ENCODE assay signal across 10 cellular contexts in genomic region chr4:186029731-186030421, GRCh38. TPM values are rescaled to one million over a fixed set of nuclear protein-coding genes. Genes with fewer than 3 reads are reported as not detected.
DNase-seq lines count a peak whose midpoint lies in the region; ATAC-seq, FAIRE-seq and TF ChIP-seq lines count a peak whose summit lies in the region.
"Had no signal": no experiment of that assay in that cellular context is flagged by ENCODE, and none has a peak within 500 bp of the region (broad histone marks: within the 10 kb centered on the region; RNA-seq: fewer than 3 reads in every experiment).

No MANE protein-coding gene starts in this region.

- peak; percentile 10 for DNase-seq in NCI-H146 (lab: John Stamatoyannopoulos, UW)
- DNase-seq in NCI-H146 treated with DMSO at 0.1 percent for 48 hours (lab: John Stamatoyannopoulos, UW; ENCODE audit: unreplicated experiment), result no peak
- DNase-seq in H1 (ENCODE audit: low read depth in 1 of 2, low spot score in 2 of 2), result no peak
- DNase-seq in mesendoderm, result peak; percentile 34
- DNase-seq in ureter (ENCODE audit: low spot score), result peak; percentile 80
- DNase-seq in cerebellar nuclear complex (lab: John Stamatoyannopoulos, UW), result no peak
- no peak for DNase-seq in T1000 (lab: John Stamatoyannopoulos, UW)

- H3K27me3 ChIP-seq in H1 (replicated peaks in 1 of 4; ENCODE audit: control insufficient read depth in 3 of 4, extremely low read depth in 1 of 4, insufficient read depth in 3 of 4, low read length in 3 of 4), result peaks cover 0 to 2% (median 0%) of the 10 kb centered on the region in 4 experiments; a peak in 1 of 7 replicates
- no peaks in the 10 kb centered on the region for H3K27me3 ChIP-seq in mesendoderm (ENCODE audit: insufficient read depth, low read length, poor library complexity)

- TF ChIP-seq RAD21 in H1 (IDR thresholded peaks at IDR 0.05 in 1 of 2, conservative IDR thresholded peaks at IDR 0.05 in 1 of 2; ENCODE audit: low read depth in 2 of 2, low read length in 2 of 2), result no peak

- no peak overlapping the region for H3K23ac ChIP-seq in H1 (ENCODE audit: insufficient read length)
- H3K23ac ChIP-seq in mesendoderm (ENCODE audit: low read length), result no peak overlapping the region

- peak overlapping the region; percentile 96; the same call in 1 of the 2 replicates for H2BK20ac ChIP-seq in H1 (ENCODE audit: low read length)

- peak overlapping the region; percentile 47 for H3K27ac ChIP-seq in H1 (ENCODE audit: low read depth, low read length)
- H3K27ac ChIP-seq in mesendoderm (ENCODE audit: low read depth, low read length), result peak overlapping the region; percentile 2

- H2BK12ac ChIP-seq in H1 (ENCODE audit: low read depth, low read length), result peak overlapping the region; percentile 85; the same call in 1 of the 2 replicates

- peaks cover 0 to 2% (median 0%) of the 10 kb centered on the region in 4 experiments; a peak in 1 of 8 replicates for H3K36me3 ChIP-seq in H1 (ENCODE audit: control insufficient read depth in 2 of 4, insufficient read depth in 4 of 4, low read length in 3 of 4)
- no peaks in the 10 kb centered on the region for H3K36me3 ChIP-seq in mesendoderm (ENCODE audit: control insufficient read depth, insufficient read depth, low read length)

- peaks cover 18 to 24% of the 10 kb centered on the region in 2 experiments for H3K9me3 ChIP-seq in H1 (ENCODE audit: insufficient read depth in 2 of 2, low read depth in 1 of 2, low read length in 1 of 2)

- H3K23me2 ChIP-seq in H1 (ENCODE audit: low read depth, low read length), result no peaks in the 10 kb centered on the region

- H3K79me1 ChIP-seq in H1 (ENCODE audit: low read depth, low read length) (no peaks in the 10 kb centered on the region), mesendoderm (ENCODE audit: low read length) (no peaks in the 10 kb centered on the region)

- H2BK15ac ChIP-seq in H1 (ENCODE audit: low read length) (peak overlapping the region; percentile 36; the same call in 1 of the 2 replicates), mesendoderm (replicated peaks; ENCODE audit: low read depth) (no peak overlapping the region)

- H3K79me2 ChIP-seq in H1 (ENCODE audit: control insufficient read depth in 1 of 2, insufficient read depth in 2 of 2, low read length in 2 of 2) (no peaks in the 10 kb centered on the region), mesendoderm (ENCODE audit: control insufficient read depth, insufficient read depth, low read length) (no peaks in the 10 kb centered on the region)

- POLR2A ChIA-PET in H1 (lab: Charles Lee; ENCODE audit: partially characterized antibody), result interaction anchor here (0.6 to 1.2 kb wide), 3 partner anchors 52 to 1558 kb away, joined by 3 read pairs; no protein-coding TSS in a partner anchor

- no peak for TF ChIP-seq POLR2A in H1 (IDR thresholded peaks at IDR 0.05; ENCODE audit: control extremely low read depth in 1 of 2, low read depth in 2 of 2, low read length in 2 of 2)

- H4K5ac ChIP-seq in H1 (ENCODE audit: insufficient read length, low read depth, low read length) (peak overlapping the region; percentile 68), mesendoderm (ENCODE audit: low read length) (no peak overlapping the region)

- no peak overlapping the region for H3K14ac ChIP-seq in H1 (ENCODE audit: insufficient read length)

- peak overlapping the region; percentile 89 for H2BK120ac ChIP-seq in H1 (replicated peaks; ENCODE audit: low read depth, low read length)
- H2BK120ac ChIP-seq in mesendoderm (ENCODE audit: low read depth, low read length), result no peak overlapping the region

- H3K56ac ChIP-seq in H1 (replicated peaks; ENCODE audit: insufficient read length, low read depth, low read length) (no peak overlapping the region), mesendoderm (ENCODE audit: low read length) (peak overlapping the region; percentile 37)

- CTCF ChIA-PET in H1 (lab: Charles Lee; ENCODE audit: partially characterized antibody), result interaction anchor here (0.6 to 4.3 kb wide), 6 partner anchors 7 to 823 kb away, joined by 3 to 32 read pairs (median 4); partner anchors contain the start of gene UFSP2

- no peak overlapping the region for H3K4ac ChIP-seq in H1 (replicated peaks; ENCODE audit: insufficient read length, low read depth, low read length)
- no peak overlapping the region for H3K4ac ChIP-seq in mesendoderm (ENCODE audit: low read depth, low read length)

- peak overlapping the region; percentile 93 for H2BK5ac ChIP-seq in H1 (ENCODE audit: low read depth, low read length)
- no peak overlapping the region for H2BK5ac ChIP-seq in mesendoderm (ENCODE audit: low read length)

- WGBS in H1 (ENCODE audit: extremely low coverage in 1 of 2, insufficient coverage in 1 of 2, insufficient read length in 1 of 2, insufficient replicate concordance in 2 of 2, low coverage in 1 of 2, low lambda C conversion rate in 2 of 2, missing lambda C conversion rate in 1 of 2), 2 experiments, result 45% methylated on average over 10 of the region's 11 CpGs; no CpG with 5 or more reads in 1 of the 2 experiments
- no CpG with 5 or more reads among the region's 11 CpGs for WGBS in mesendoderm (ENCODE audit: extremely low coverage, insufficient coverage, low lambda C conversion rate)

- no peak for TF ChIP-seq EP300 in H1 (IDR thresholded peaks at IDR 0.05; ENCODE audit: borderline replicate concordance in 1 of 2, low read depth in 2 of 2, low read length in 2 of 2)

- H3K4me1 ChIP-seq in H1 (replicated peaks in 1 of 4; ENCODE audit: control insufficient read depth in 3 of 4, insufficient read depth in 4 of 4, low read length in 3 of 4), result peaks cover 13 to 36% (median 27%) of the 10 kb centered on the region in 4 experiments
- peaks cover 13% of the 10 kb centered on the region for H3K4me1 ChIP-seq in mesendoderm (ENCODE audit: control insufficient read depth, low read depth, low read length)

- ATAC-seq in GM19455 (IDR thresholded peaks at IDR 0.05; ENCODE audit: unreplicated experiment), result no peak

- H4K20me1 ChIP-seq in H1 (replicated peaks in 1 of 2; ENCODE audit: control insufficient read depth in 1 of 2, insufficient read depth in 2 of 2, low read length in 2 of 2), result no peaks in the 10 kb centered on the region

- H4K8ac ChIP-seq in H1 (ENCODE audit: extremely low read depth, insufficient read depth, low read length) (0 out of 2 replicates have a peak overlapping the region, but pooled peaks have one; percentile 19), mesendoderm (ENCODE audit: low read depth, low read length) (no peak overlapping the region)

- H3K18ac ChIP-seq in H1 (ENCODE audit: extremely low read depth, low read length) (peak overlapping the region; percentile 94), mesendoderm (ENCODE audit: low read length) (no peak overlapping the region)

- H2AFZ ChIP-seq in H1 (ENCODE audit: low read length), result no peak overlapping the region

- FAIRE-seq in H1 (lab: Jason Lieb, UNC), result no peak
- FAIRE-seq: A204.1, colon had no signal

- no peak overlapping the region for H3K9ac ChIP-seq in H1 (replicated peaks in 1 of 4; ENCODE audit: extremely low read depth in 1 of 4, low read depth in 3 of 4, low read length in 3 of 4)
- H3K9ac ChIP-seq in mesendoderm (ENCODE audit: low read length), result no peak overlapping the region

- H3K4me2 ChIP-seq in H1 (ENCODE audit: insufficient read depth in 1 of 2, low read depth in 2 of 2, low read length in 2 of 2) (peak overlapping the region; percentile 38 to 59), mesendoderm (ENCODE audit: low read length) (no peak overlapping the region)

- H2AK5ac ChIP-seq in H1 (ENCODE audit: low read depth, low read length) (no peak overlapping the region), mesendoderm (ENCODE audit: low read length) (no peak overlapping the region)

- no peak for TF ChIP-seq CTCF in H1 (IDR thresholded peaks at IDR 0.05; ENCODE audit: control extremely low read depth in 1 of 3, insufficient read depth in 1 of 3, low read depth in 1 of 3, low read length in 3 of 3)

- peak overlapping the region; percentile 86 for H4K91ac ChIP-seq in H1 (replicated peaks; ENCODE audit: insufficient read length, low read length)

- H3K4me3 ChIP-seq in H1 (ENCODE audit: extremely low read depth in 1 of 4, insufficient read depth in 2 of 4, low read depth in 3 of 4, low read length in 4 of 4), result peak overlapping the region in 1 of 4 experiments; percentile 28; a peak in 2 of 8 replicates
- no peak overlapping the region for H3K4me3 ChIP-seq in mesendoderm (ENCODE audit: low read length)

TF ChIP-seq in H1, 55 proteins besides CTCF, POLR2A, EP300 and RAD21 (continues in another document):
- TF ChIP-seq CBX8 (IDR thresholded peaks at IDR 0.05; ENCODE audit: borderline replicate concordance, low read depth, low read length) (no peak), JUND (IDR thresholded peaks at IDR 0.05; ENCODE audit: low read length) (no peak), CREB1 (IDR thresholded peaks at IDR 0.05) (no peak), KDM4A (IDR thresholded peaks at IDR 0.05; ENCODE audit: low read depth, low read length, severe bottlenecking) (no peak), SIX5 (IDR thresholded peaks at IDR 0.05; ENCODE audit: low read depth, low read length) (no peak), HDAC6 (IDR thresholded peaks at IDR 0.05; ENCODE audit: low read depth, low read length) (no peak)
- TF ChIP-seq, protein P1, sequence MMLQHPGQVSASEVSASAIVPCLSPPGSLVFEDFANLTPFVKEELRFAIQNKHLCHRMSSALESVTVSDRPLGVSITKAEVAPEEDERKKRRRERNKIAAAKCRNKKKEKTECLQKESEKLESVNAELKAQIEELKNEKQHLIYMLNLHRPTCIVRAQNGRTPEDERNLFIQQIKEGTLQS (IDR thresholded peaks at IDR 0.05; ENCODE audit: insufficient read depth, low read depth, low read length), result no peak

RNA-seq across cellular contexts. Expression of gene TLR3, which starts 39.1 kb away (rescaled TPM):
- total RNA-seq in H1 (2021; fragmentation: NEBNext Ultra II Directional; extraction: Animal tissue kit (Norgen Biotek cat#: 25700)), result 2.0 and 2.6 TPM in 2 replicates
- polyA plus RNA-seq in H1 (2011; rRNA removed), result 0.72 and 1.00 TPM in 2 replicates
- polyA plus RNA-seq in H1 (2011; cell fraction: cytosol; rRNA removed), result 1.3 TPM
- polyA plus RNA-seq in H1 (2011; cell fraction: nucleus; rRNA removed), result 0.77 TPM
- polyA plus RNA-seq in H1 (2012, experiment 1 of 2), result 0.72 to 2.6 TPM (median 1.2 TPM) in 4 replicates
- 0.17 TPM for polyA plus RNA-seq in H1 (2012, experiment 2 of 2)
- polyA plus RNA-seq in H1 (2013, experiment 1 of 2), result 1.4 TPM
- polyA plus RNA-seq in H1 (2013, experiment 2 of 2), result 1.4 TPM
- polyA minus RNA-seq in H1 (2011; rRNA and poly(A)+ RNA removed), result 2.7 and 3.6 TPM in 2 replicates
- 1.4 TPM for polyA minus RNA-seq in H1 (2011; cell fraction: cytosol; rRNA and poly(A)+ RNA removed)
- polyA minus RNA-seq in H1 (2011; cell fraction: nucleus; rRNA and poly(A)+ RNA removed), result 2.6 TPM
- polyA plus RNA-seq in mesendoderm (2013, experiment 1 of 2), result 0.63 TPM
- 0.59 TPM for polyA plus RNA-seq in mesendoderm (2013, experiment 2 of 2)
- total RNA-seq in ureter, result 28.6 TPM

Comparison
In these comparisons a context has a peak if more than half of its experiments do, and no peak if none do; other contexts are left out.
1. DNase-seq: peak in NCI-H146 (single experiment), mesendoderm (single experiment) and ureter (single experiment); none in NCI-H146 treated with DMSO at 0.1 percent for 48 hours (single experiment), H1 (0 of 2), cerebellar nuclear complex (0 of 2) and T1000 (single experiment).